2 cellular contexts compared by ENCODE assay signal in the genomic region with DNA sequence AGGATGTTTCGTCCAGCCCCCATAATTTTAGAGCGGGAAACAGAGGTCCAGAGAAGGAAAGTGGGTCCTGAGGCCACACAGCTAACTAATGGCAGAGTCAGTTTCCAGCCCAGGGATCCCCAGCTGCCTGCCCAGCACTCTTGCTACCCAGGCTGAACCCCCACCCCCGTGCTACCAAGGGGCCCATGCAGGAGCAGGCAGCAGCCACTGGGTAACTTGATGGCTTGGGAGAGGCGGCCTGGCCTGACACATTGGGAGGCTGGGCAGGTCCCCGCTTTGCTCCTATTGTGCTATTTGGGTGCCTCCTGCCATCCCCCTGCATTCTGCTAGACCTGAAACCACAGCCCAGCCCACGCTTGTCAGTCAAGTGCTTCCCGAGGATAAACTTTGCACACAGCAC.
TF ChIP-seq lines count a peak whose summit lies in the region.

No MANE protein-coding gene starts in this region.

TF ChIP-seq in HepG2, 621 proteins besides CTCF, POLR2A, EP300 and RAD21:
- TF ChIP-seq, protein P1, sequence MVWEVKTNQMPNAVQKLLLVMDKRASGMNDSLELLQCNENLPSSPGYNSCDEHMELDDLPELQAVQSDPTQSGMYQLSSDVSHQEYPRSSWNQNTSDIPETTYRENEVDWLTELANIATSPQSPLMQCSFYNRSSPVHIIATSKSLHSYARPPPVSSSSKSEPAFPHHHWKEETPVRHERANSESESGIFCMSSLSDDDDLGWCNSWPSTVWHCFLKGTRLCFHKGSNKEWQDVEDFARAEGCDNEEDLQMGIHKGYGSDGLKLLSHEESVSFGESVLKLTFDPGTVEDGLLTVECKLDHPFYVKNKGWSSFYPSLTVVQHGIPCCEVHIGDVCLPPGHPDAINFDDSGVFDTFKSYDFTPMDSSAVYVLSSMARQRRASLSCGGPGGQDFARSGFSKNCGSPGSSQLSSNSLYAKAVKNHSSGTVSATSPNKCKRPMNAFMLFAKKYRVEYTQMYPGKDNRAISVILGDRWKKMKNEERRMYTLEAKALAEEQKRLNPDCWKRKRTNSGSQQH (CRISPR knock-in tag; IDR thresholded peaks at IDR 0.05; ENCODE audit: low read depth): no peak
- no peak for TF ChIP-seq PTBP1 (IDR thresholded peaks at IDR 0.05; ENCODE audit: low read depth, low read length, poor library complexity, severe bottlenecking)
- TF ChIP-seq ZNF766 (CRISPR knock-in tag; IDR thresholded peaks at IDR 0.05; ENCODE audit: borderline replicate concordance): no peak
- TF ChIP-seq ZNF230 (CRISPR knock-in tag; IDR thresholded peaks at IDR 0.05): no peak
- TF ChIP-seq, protein P2, sequence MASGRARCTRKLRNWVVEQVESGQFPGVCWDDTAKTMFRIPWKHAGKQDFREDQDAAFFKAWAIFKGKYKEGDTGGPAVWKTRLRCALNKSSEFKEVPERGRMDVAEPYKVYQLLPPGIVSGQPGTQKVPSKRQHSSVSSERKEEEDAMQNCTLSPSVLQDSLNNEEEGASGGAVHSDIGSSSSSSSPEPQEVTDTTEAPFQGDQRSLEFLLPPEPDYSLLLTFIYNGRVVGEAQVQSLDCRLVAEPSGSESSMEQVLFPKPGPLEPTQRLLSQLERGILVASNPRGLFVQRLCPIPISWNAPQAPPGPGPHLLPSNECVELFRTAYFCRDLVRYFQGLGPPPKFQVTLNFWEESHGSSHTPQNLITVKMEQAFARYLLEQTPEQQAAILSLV (CRISPR knock-in tag; IDR thresholded peaks at IDR 0.05; ENCODE audit: borderline replicate concordance): no peak
- no peak for TF ChIP-seq ZNF709 (CRISPR knock-in tag; IDR thresholded peaks at IDR 0.05)
- TF ChIP-seq NONO (IDR thresholded peaks at IDR 0.05): no peak
- no peak for TF ChIP-seq NONO (CRISPR knock-in tag; conservative IDR thresholded peaks at IDR 0.05)
- no peak for TF ChIP-seq ZNF326 (CRISPR knock-in tag; IDR thresholded peaks at IDR 0.05; ENCODE audit: borderline replicate concordance)
- TF ChIP-seq AKAP8 (CRISPR knock-in tag; IDR thresholded peaks at IDR 0.05): no peak
- no peak for TF ChIP-seq ZNF468 (CRISPR knock-in tag; IDR thresholded peaks at IDR 0.05)
- TF ChIP-seq SOX5 (CRISPR knock-in tag; IDR thresholded peaks at IDR 0.05; ENCODE audit: borderline replicate concordance): no peak
- TF ChIP-seq, protein P3, sequence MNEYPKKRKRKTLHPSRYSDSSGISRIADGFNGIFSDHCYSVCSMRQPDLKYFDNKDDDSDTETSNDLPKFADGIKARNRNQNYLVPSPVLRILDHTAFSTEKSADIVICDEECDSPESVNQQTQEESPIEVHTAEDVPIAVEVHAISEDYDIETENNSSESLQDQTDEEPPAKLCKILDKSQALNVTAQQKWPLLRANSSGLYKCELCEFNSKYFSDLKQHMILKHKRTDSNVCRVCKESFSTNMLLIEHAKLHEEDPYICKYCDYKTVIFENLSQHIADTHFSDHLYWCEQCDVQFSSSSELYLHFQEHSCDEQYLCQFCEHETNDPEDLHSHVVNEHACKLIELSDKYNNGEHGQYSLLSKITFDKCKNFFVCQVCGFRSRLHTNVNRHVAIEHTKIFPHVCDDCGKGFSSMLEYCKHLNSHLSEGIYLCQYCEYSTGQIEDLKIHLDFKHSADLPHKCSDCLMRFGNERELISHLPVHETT (CRISPR knock-in tag; conservative IDR thresholded peaks at IDR 0.05): no peak
- TF ChIP-seq, protein P4, sequence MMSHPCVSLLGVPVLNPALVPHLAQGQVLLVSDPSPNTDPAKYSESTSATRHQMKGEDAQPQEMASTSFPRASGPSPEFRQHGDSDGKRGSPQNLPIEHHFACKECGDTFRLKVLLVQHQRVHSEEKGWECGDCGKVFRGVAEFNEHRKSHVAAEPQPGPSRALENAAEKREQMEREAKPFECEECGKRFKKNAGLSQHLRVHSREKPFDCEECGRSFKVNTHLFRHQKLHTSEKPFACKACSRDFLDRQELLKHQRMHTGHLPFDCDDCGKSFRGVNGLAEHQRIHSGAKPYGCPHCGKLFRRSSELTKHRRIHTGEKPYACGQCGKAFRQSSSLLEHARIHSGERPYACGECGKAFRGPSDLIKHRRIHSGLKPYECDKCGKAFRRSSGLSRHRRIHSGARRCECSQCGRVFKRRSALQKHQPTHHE (CRISPR knock-in tag; IDR thresholded peaks at IDR 0.05; ENCODE audit: borderline replicate concordance): no peak

TF ChIP-seq in HEK293T, 16 proteins besides CTCF, POLR2A, EP300 and RAD21:
- TF ChIP-seq LEF1 (IDR thresholded peaks at IDR 0.05; ENCODE audit: borderline replicate concordance) (no peak), FOXA1 (IDR thresholded peaks at IDR 0.05) (no peak), FOXM1 (IDR thresholded peaks at IDR 0.05; ENCODE audit: borderline replicate concordance) (no peak), FOXK2 (IDR thresholded peaks at IDR 0.05) (no peak), HDGF (IDR thresholded peaks at IDR 0.05; ENCODE audit: borderline replicate concordance) (no peak), BHLHE40 (IDR thresholded peaks at IDR 0.05; ENCODE audit: borderline replicate concordance) (no peak), CTBP1 (IDR thresholded peaks at IDR 0.05; ENCODE audit: borderline replicate concordance) (no peak), SUZ12 (IDR thresholded peaks at IDR 0.05) (no peak), ELF4 (IDR thresholded peaks at IDR 0.05) (no peak)
TF ChIP-seq in HEK293T: peak in this region for 0.
